ENCODE assay signal across 14 cellular contexts in the genomic region with DNA sequence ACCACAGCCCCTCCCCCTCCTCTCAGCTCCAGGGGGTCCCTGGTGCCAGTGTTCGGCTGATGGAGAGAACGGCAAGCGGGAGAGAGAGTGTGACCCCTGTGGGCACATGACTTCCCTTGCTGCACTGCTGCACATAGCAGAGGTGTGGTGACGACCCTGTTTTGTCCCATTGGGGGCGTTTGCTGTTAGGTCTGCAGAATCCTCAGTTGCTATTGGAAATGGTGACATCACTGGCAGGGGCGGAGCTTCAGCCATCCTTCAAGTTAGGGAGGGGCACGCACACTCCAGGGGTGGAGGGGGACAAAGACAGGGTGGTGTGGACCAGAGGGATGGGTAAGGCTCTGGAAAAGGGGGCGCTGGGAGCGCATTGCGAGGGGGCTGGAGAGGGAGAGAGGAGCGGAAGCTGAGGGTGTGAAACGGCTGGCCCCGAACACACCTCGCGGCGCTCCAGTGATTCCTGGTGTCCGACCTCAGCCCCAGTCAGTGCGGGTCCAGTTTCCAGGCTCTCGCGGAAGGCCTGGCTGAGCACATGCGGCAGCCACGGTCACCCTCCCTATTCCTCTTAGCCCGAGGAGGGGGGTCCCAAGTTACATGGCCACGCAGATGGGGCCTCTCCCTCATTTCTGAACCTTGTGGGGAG. TPM values are rescaled to one million over a fixed set of nuclear protein-coding genes. Genes with fewer than 3 reads are reported as not detected.
A peak's percentile ranks its signal among the peaks of the same experiment; 100 is the strongest.
DNase-seq lines count a peak whose midpoint lies in the region; ATAC-seq lines count a peak whose summit lies in the region.
"Had no signal": no experiment of that assay in that cellular context is flagged by ENCODE, and none has a peak within 500 bp of the region (broad histone marks: within the 10 kb centered on the region; RNA-seq: fewer than 3 reads in every experiment).

No MANE protein-coding gene starts in this region.

- no peak for DNase-seq in activated CD8-positive, alpha-beta memory T cell treated with anti-CD3 and anti-CD28 coated beads, Interleukin-2, amount 10 ng/mL, durations not matched to agents 7 days and 5 days
- DNase-seq in activated CD8-positive, alpha-beta memory T cell treated with anti-CD3 and anti-CD28 coated beads, Interleukin-2, amount 50 U/mL, for 48 hours: no peak
- DNase-seq in NCI-H146 treated with DMSO at 0.1 percent for 48 hours (lab: John Stamatoyannopoulos, UW; ENCODE audit: unreplicated experiment) (peak; percentile 40), caudate nucleus (lab: John Stamatoyannopoulos, UW) (peak in 48 of 61 donors; percentile 13 to 91 (median 59)), AG08396 (ENCODE audit: low spot score) (no peak), HuH-7.5 (ENCODE audit: low spot score) (no peak)
- no peak for DNase-seq in stimulated activated naive B cell treated with anti-CD40 and anti-IgM and Interleukin-4, amounts not matched to agents 10 μg/mL and 1 μg/mL and 100 μg/mL, for 72 hours
- DNase-seq: NCI-H187; stimulated activated CD4-positive, alpha-beta T cell treated with anti-CD3 and anti-CD28 coated beads, Interleukin-2, amount 100 ng/mL, for 48 hours had no signal

- peaks cover 64% of the 10 kb centered on the region for H3K27me3 Mint-ChIP-seq in activated CD8-positive, alpha-beta memory T cell treated with anti-CD3 and anti-CD28 coated beads, Interleukin-2, amount 10 ng/mL, durations not matched to agents 7 days and 5 days
- peaks cover 66 to 68% of the 10 kb centered on the region in 2 donors for H3K27me3 Mint-ChIP-seq in stimulated activated naive B cell treated with anti-CD40 and anti-IgM and Interleukin-4, amounts not matched to agents 10 μg/mL and 1 μg/mL and 100 μg/mL, for 72 hours

- no peaks in the 10 kb centered on the region for H3K36me3 Mint-ChIP-seq in activated CD8-positive, alpha-beta memory T cell treated with anti-CD3 and anti-CD28 coated beads, Interleukin-2, amount 10 ng/mL, durations not matched to agents 7 days and 5 days
- H3K36me3 Mint-ChIP-seq in stimulated activated naive B cell treated with anti-CD40 and anti-IgM and Interleukin-4, amounts not matched to agents 10 μg/mL and 1 μg/mL and 100 μg/mL, for 72 hours: no peaks in the 10 kb centered on the region

- peaks cover 4% of the 10 kb centered on the region for H3K4me1 Mint-ChIP-seq in activated CD8-positive, alpha-beta memory T cell treated with anti-CD3 and anti-CD28 coated beads, Interleukin-2, amount 10 ng/mL, durations not matched to agents 7 days and 5 days
- H3K4me1 Mint-ChIP-seq in stimulated activated naive B cell treated with anti-CD40 and anti-IgM and Interleukin-4, amounts not matched to agents 10 μg/mL and 1 μg/mL and 100 μg/mL, for 72 hours: peaks cover 11 to 12% of the 10 kb centered on the region in 2 donors

- no peak overlapping the region for H3K27ac Mint-ChIP-seq in activated CD8-positive, alpha-beta memory T cell treated with anti-CD3 and anti-CD28 coated beads, Interleukin-2, amount 10 ng/mL, durations not matched to agents 7 days and 5 days
- peak overlapping the region; percentile 78 for H3K27ac Mint-ChIP-seq in stimulated activated naive B cell treated with anti-CD40 and anti-IgM and Interleukin-4, amounts not matched to agents 10 μg/mL and 1 μg/mL and 100 μg/mL, for 72 hours

- no peaks in the 10 kb centered on the region for H3K9me3 Mint-ChIP-seq in activated CD8-positive, alpha-beta memory T cell treated with anti-CD3 and anti-CD28 coated beads, Interleukin-2, amount 10 ng/mL, durations not matched to agents 7 days and 5 days (ENCODE audit: low read depth)
- no peaks in the 10 kb centered on the region for H3K9me3 Mint-ChIP-seq in stimulated activated naive B cell treated with anti-CD40 and anti-IgM and Interleukin-4, amounts not matched to agents 10 μg/mL and 1 μg/mL and 100 μg/mL, for 72 hours

- ATAC-seq in activated CD8-positive, alpha-beta memory T cell treated with anti-CD3 and anti-CD28 coated beads, Interleukin-2, amount 10 ng/mL, durations not matched to agents 7 days and 5 days: peak; percentile 13
- no peak for ATAC-seq in stimulated activated naive B cell treated with anti-CD40 and anti-IgM and Interleukin-4, amounts not matched to agents 10 μg/mL and 1 μg/mL and 100 μg/mL, for 72 hours (replicated peaks)
- no peak for ATAC-seq in GM19455 (IDR thresholded peaks at IDR 0.05; ENCODE audit: unreplicated experiment)

- no peak overlapping the region for H3K4me3 Mint-ChIP-seq in activated CD8-positive, alpha-beta memory T cell treated with anti-CD3 and anti-CD28 coated beads, Interleukin-2, amount 10 ng/mL, durations not matched to agents 7 days and 5 days
- H3K4me3 Mint-ChIP-seq in stimulated activated naive B cell treated with anti-CD40 and anti-IgM and Interleukin-4, amounts not matched to agents 10 μg/mL and 1 μg/mL and 100 μg/mL, for 72 hours: no peak overlapping the region

- CTCF ChIA-PET in activated CD8-positive, alpha-beta memory T cell treated with anti-CD3 and anti-CD28 coated beads, Interleukin-2, amount 10 ng/mL, durations not matched to agents 7 days and 5 days (lab: Charles Lee): interaction anchor here (1.9 to 2.3 kb wide), 2 partner anchors 9 to 98 kb away, joined by 5 to 8 read pairs; no protein-coding TSS in a partner anchor

- peak overlapping the region; percentile 26 for H3K27ac ChIP-seq in caudate nucleus (ENCODE audit: low read depth, low read length)
- H3K27ac ChIP-seq: C4-2B, coronary artery had no signal

RNA-seq across cellular contexts. Expression of a gene that starts 0.8 kb away (rescaled TPM):
- total RNA-seq in activated CD8-positive, alpha-beta memory T cell treated with anti-CD3 and anti-CD28 coated beads, Interleukin-2, amount 10 ng/mL, durations not matched to agents 7 days and 5 days: not detected
- total RNA-seq: left ventricle myocardium superior, osteocyte had no signal

RNA-seq across cellular contexts. Expression of a gene that starts 23.6 kb away (rescaled TPM):
- total RNA-seq in activated CD8-positive, alpha-beta memory T cell treated with anti-CD3 and anti-CD28 coated beads, Interleukin-2, amount 10 ng/mL, durations not matched to agents 7 days and 5 days: 100 to 1,000 TPM; 271 to 321 TPM

RNA-seq across cellular contexts. Expression of a gene that starts 31.7 kb away (rescaled TPM):
- total RNA-seq in activated CD8-positive, alpha-beta memory T cell treated with anti-CD3 and anti-CD28 coated beads, Interleukin-2, amount 10 ng/mL, durations not matched to agents 7 days and 5 days: under 1 TPM in 1 of 2 experiments, not detected in 1; 0.30 TPM
- total RNA-seq: left ventricle myocardium superior, osteocyte had no signal

RNA-seq across cellular contexts. Expression of a gene that starts 33.7 kb away (rescaled TPM):
- not detected for total RNA-seq in activated CD8-positive, alpha-beta memory T cell treated with anti-CD3 and anti-CD28 coated beads, Interleukin-2, amount 10 ng/mL, durations not matched to agents 7 days and 5 days
- total RNA-seq: left ventricle myocardium superior, osteocyte had no signal

RNA-seq across cellular contexts. Expression of a gene that starts 50.2 kb away (rescaled TPM):
- 10 to 100 TPM; 59.8 to 69.7 TPM for total RNA-seq in activated CD8-positive, alpha-beta memory T cell treated with anti-CD3 and anti-CD28 coated beads, Interleukin-2, amount 10 ng/mL, durations not matched to agents 7 days and 5 days

Comparison
In these comparisons a context has a peak if more than half of its experiments do, and no peak if none do; other contexts are left out.
1. DNase-seq: peak in NCI-H146 treated with DMSO at 0.1 percent for 48 hours (single experiment) and caudate nucleus (48 of 61); none in activated CD8-positive, alpha-beta memory T cell treated with anti-CD3 and anti-CD28 coated beads, Interleukin-2, amount 10 ng/mL, durations not matched to agents 7 days and 5 days (single experiment), activated CD8-positive, alpha-beta memory T cell treated with anti-CD3 and anti-CD28 coated beads, Interleukin-2, amount 50 U/mL, for 48 hours (single experiment), stimulated activated naive B cell treated with anti-CD40 and anti-IgM and Interleukin-4, amounts not matched to agents 10 μg/mL and 1 μg/mL and 100 μg/mL, for 72 hours (single experiment), AG08396 (single experiment) and HuH-7.5 (single experiment).